1 cellular context compared by ENCODE assay signal in the genomic region with DNA sequence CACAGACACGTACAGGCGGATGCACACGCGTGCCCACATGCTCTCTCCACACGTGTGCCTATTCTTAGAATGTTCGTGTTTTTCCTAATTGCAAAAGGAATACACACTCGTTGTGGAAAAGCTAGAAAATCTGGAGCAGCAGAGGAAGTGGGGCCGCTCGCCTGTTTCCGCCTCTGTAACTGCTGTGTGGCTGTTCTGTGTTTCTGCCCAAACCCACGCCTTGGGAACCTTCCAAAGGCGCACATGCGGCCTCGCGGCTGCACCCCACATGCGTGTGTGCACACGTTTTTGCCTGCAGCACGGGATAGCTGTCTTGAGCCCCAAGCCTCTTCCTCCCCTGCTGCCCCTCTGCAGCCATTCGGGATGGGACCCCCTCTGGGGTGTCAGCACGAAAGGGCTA.
TF ChIP-seq lines count a peak whose summit lies in the region.

No MANE protein-coding gene starts in this region.

TF ChIP-seq in IMR-90, 13 proteins besides CTCF, POLR2A, EP300 and RAD21:
- TF ChIP-seq FOS (IDR thresholded peaks at IDR 0.05; ENCODE audit: low read depth, low read length) = no peak
- no peak for TF ChIP-seq RFX5 (IDR thresholded peaks at IDR 0.05; ENCODE audit: low read depth, low read length)
- no peak for TF ChIP-seq RCOR1 (IDR thresholded peaks at IDR 0.05; ENCODE audit: insufficient replicate concordance, low read length)
- no peak for TF ChIP-seq ELK1 (IDR thresholded peaks at IDR 0.05; ENCODE audit: borderline replicate concordance, low read depth, low read length)
- TF ChIP-seq MAFK (IDR thresholded peaks at IDR 0.05; ENCODE audit: low read depth, low read length) = no peak
- no peak for TF ChIP-seq BHLHE40 (IDR thresholded peaks at IDR 0.05; ENCODE audit: low read depth, low read length)
- no peak for TF ChIP-seq MAZ (IDR thresholded peaks at IDR 0.05; ENCODE audit: borderline replicate concordance, low read depth, low read length)
- no peak for TF ChIP-seq SMC3 (IDR thresholded peaks at IDR 0.05; ENCODE audit: low read depth, low read length)
- TF ChIP-seq CEBPB (IDR thresholded peaks at IDR 0.05; ENCODE audit: low read depth, low read length) = no peak
- no peak for TF ChIP-seq CHD1 (IDR thresholded peaks at IDR 0.05; ENCODE audit: low read depth, low read length)
- TF ChIP-seq, protein P1, sequence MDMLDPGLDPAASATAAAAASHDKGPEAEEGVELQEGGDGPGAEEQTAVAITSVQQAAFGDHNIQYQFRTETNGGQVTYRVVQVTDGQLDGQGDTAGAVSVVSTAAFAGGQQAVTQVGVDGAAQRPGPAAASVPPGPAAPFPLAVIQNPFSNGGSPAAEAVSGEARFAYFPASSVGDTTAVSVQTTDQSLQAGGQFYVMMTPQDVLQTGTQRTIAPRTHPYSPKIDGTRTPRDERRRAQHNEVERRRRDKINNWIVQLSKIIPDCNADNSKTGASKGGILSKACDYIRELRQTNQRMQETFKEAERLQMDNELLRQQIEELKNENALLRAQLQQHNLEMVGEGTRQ (IDR thresholded peaks at IDR 0.05; ENCODE audit: low read depth, low read length) = no peak
- no peak for TF ChIP-seq NFE2L2 (IDR thresholded peaks at IDR 0.05; ENCODE audit: low read depth, low read length)
- no peak for TF ChIP-seq MXI1 (IDR thresholded peaks at IDR 0.05; ENCODE audit: borderline replicate concordance, low read depth, low read length)
